Comparison of ENCODE assay signal across 8 cellular contexts in the genomic region with DNA sequence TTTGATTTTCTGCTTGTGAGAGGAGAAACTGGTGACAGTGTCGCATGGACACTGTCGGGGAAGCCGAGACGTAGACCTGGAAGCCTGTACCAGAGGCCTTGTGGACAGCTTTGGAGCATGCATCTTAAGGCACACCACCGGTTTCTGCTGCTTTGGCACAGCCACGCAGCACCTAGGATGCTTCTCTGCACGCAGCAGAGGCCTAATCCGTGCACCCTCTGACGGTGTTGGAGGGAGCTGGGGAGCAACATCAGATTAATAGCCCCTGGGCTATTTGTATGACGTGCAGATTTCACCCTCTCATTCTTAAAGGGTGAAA. TPM values are rescaled to one million over a fixed set of nuclear protein-coding genes. Genes with fewer than 3 reads are reported as not detected.
DNase-seq lines count a peak whose midpoint lies in the region; ATAC-seq and TF ChIP-seq lines count a peak whose summit lies in the region.

No MANE protein-coding gene starts in this region.

- DNase-seq in GM12865 (ENCODE audit: low read depth) (no peak), brain microvascular endothelial cell (no peak), memory B cell (ENCODE audit: low spot score in 2 of 2) (peak in 1 of 2 donors; percentile 29), aorta (no peak), G401 (ENCODE audit: low spot score) (no peak), NCI-H345 treated with DMSO at 0.1 percent for 48 hours (lab: John Stamatoyannopoulos, UW; ENCODE audit: unreplicated experiment) (no peak)

- peak overlapping the region; percentile 90 for H3K27ac ChIP-seq in HUES48 (ENCODE audit: low read depth, low read length)
- no peak overlapping the region for H3K27ac ChIP-seq in brain microvascular endothelial cell
- H3K27ac ChIP-seq in aorta (ENCODE audit: low read depth in 1 of 2, low read length in 2 of 2): no peak overlapping the region

- peaks cover 24% of the 10 kb centered on the region for H3K36me3 Mint-ChIP-seq in memory B cell

- H3K4me1 Mint-ChIP-seq in memory B cell: peaks cover 29% of the 10 kb centered on the region

- peak overlapping the region; percentile 98 for H3K4me3 Mint-ChIP-seq in memory B cell

- ATAC-seq in GM21515 (IDR thresholded peaks at IDR 0.05; ENCODE audit: unreplicated experiment) (peak; percentile 37), memory B cell (ENCODE audit: low read depth) (peak; percentile 50), aorta (ENCODE audit: low FRiP score) (peak; percentile 16)

- no peaks in the 10 kb centered on the region for H3K9me3 ChIP-seq in HUES48 (ENCODE audit: control insufficient read depth, insufficient read depth, low read length)
- H3K9me3 ChIP-seq in aorta (ENCODE audit: control insufficient read depth, low read length): no peaks in the 10 kb centered on the region

- H3K27me3 ChIP-seq in HUES48 (ENCODE audit: control insufficient read depth, insufficient read depth, low read length): no peaks in the 10 kb centered on the region
- no peaks in the 10 kb centered on the region for H3K27me3 ChIP-seq in brain microvascular endothelial cell (replicated peaks)
- H3K27me3 ChIP-seq in aorta (ENCODE audit: control insufficient read depth in 1 of 2, insufficient read depth in 2 of 2, low read length in 1 of 2): no peaks in the 10 kb centered on the region

- H3K4me3 ChIP-seq in GM12865 (ENCODE audit: low read depth, low read length) (peak overlapping the region; percentile 87), HUES48 (ENCODE audit: low read depth, low read length) (peak overlapping the region; percentile 95), brain microvascular endothelial cell (ENCODE audit: low read depth, low read length) (peak overlapping the region; percentile 82), aorta (ENCODE audit: low read length in 2 of 2) (peak overlapping the region; percentile 76 to 96)

- intact Hi-C loops in aorta (cut with DNase I): loop anchor here in 1 of 2 donors (2.0 to 10.0 kb wide), 2 partner anchors 210 to 462 kb away; no protein-coding TSS in a partner anchor

- H3K27ac Mint-ChIP-seq in memory B cell: peak overlapping the region; percentile 92

- H3K9ac ChIP-seq in HUES48 (ENCODE audit: low read depth, low read length): peak overlapping the region; percentile 63

- H3K9me3 Mint-ChIP-seq in memory B cell: no peaks in the 10 kb centered on the region

- H3K36me3 ChIP-seq in HUES48 (ENCODE audit: control insufficient read depth, insufficient read depth, low read length): peaks cover 8% of the 10 kb centered on the region
- H3K36me3 ChIP-seq in brain microvascular endothelial cell (replicated peaks): no peaks in the 10 kb centered on the region
- H3K36me3 ChIP-seq in aorta (ENCODE audit: control insufficient read depth in 1 of 2, insufficient read depth in 2 of 2, low read length in 1 of 2): no peaks in the 10 kb centered on the region

- TF ChIP-seq CTCF in GM12865 (IDR thresholded peaks at IDR 0.05; ENCODE audit: insufficient read depth, low read depth, low read length, missing control alignments) (no peak), brain microvascular endothelial cell (IDR thresholded peaks at IDR 0.05; ENCODE audit: low read depth, low read length, missing control alignments) (no peak)

- WGBS in aorta, 2 donors: 6 to 8% methylated on average over 10 of the region's 10 CpGs

- H3K4me1 ChIP-seq in HUES48 (ENCODE audit: control insufficient read depth, insufficient read depth, low read length) (no peaks in the 10 kb centered on the region; the same call in 1 of the 2 replicates), aorta (ENCODE audit: control insufficient read depth in 1 of 2, insufficient read depth in 2 of 2, low read length in 2 of 2) (no peaks in the 10 kb centered on the region)

- in situ Hi-C loops in brain microvascular endothelial cell (cut with HindIII; ENCODE audit: low pct_ligation_motif_present, low sequenced_read_pairs) (loop anchor here (25.0 kb wide), 1 partner anchor 469 kb away; no protein-coding TSS in a partner anchor), G401 (cut with HindIII; ENCODE audit: low sequenced_read_pairs) (no loop called here)

- no peaks in the 10 kb centered on the region for H3K27me3 Mint-ChIP-seq in memory B cell

RNA-seq across cellular contexts. Expression of a gene that starts 30.3 kb away (rescaled TPM):
- not detected for total RNA-seq in aorta
- not detected for polyA plus RNA-seq in aorta
- total RNA-seq in G401 (2014; rRNA removed; shearing (Covaris generic)): not detected in 2 replicates

RNA-seq across cellular contexts. Expression of a gene that starts 46.5 kb away (rescaled TPM):
- total RNA-seq in aorta: not detected
- not detected for polyA plus RNA-seq in aorta
- total RNA-seq in G401 (2014; rRNA removed; shearing (Covaris generic)): not detected in 2 replicates
